In genomic region chr14:49447725-49448124, GRCh38 we compare ENCODE assay signal across 12 cellular contexts.
DNase-seq lines count a peak whose midpoint lies in the region.
"Had no signal": no experiment of that assay in that cellular context is flagged by ENCODE, and none has a peak within 500 bp of the region (broad histone marks: within the 10 kb centered on the region; RNA-seq: fewer than 3 reads in every experiment).

No MANE protein-coding gene starts in this region.

- H3K4me3 Mint-ChIP-seq in activated CD4-positive, alpha-beta memory T cell treated with anti-CD3 and anti-CD28 coated beads, Interleukin-2, amount 10 ng/mL, durations not matched to agents 7 days and 5 days, result no peak overlapping the region
- H3K4me3 Mint-ChIP-seq: CD4-positive, alpha-beta T cell; H9 had no signal

- no peak overlapping the region for H3K4me3 ChIP-seq in BLaER1 treated with 17β-estradiol and CSF1 and Interleukin-3, amounts not matched to agents 10 nM and 100 nM

- no peak overlapping the region for H3K9ac ChIP-seq in BLaER1 treated with 17β-estradiol and CSF1 and Interleukin-3, amounts not matched to agents 10 nM and 100 nM

- H3K27me3 ChIP-seq in BLaER1 treated with 17β-estradiol and CSF1 and Interleukin-3, amounts not matched to agents 10 nM and 100 nM, result no peaks in the 10 kb centered on the region

- H3K9me3 Mint-ChIP-seq in activated CD4-positive, alpha-beta memory T cell treated with anti-CD3 and anti-CD28 coated beads, Interleukin-2, amount 10 ng/mL, durations not matched to agents 7 days and 5 days, result peaks cover 2% of the 10 kb centered on the region

- peaks cover 6 to 18% (median 11%) of the 10 kb centered on the region in 10 experiments; a peak in 17 of 20 replicates for H3K4me1 ChIP-seq in BLaER1 treated with 17β-estradiol and CSF1 and Interleukin-3, amounts not matched to agents 10 nM and 100 nM
- H3K4me1 ChIP-seq: BE2C had no signal

- H3K36me3 ChIP-seq in BLaER1 treated with 17β-estradiol and CSF1 and Interleukin-3, amounts not matched to agents 10 nM and 100 nM, result no peaks in the 10 kb centered on the region
- H3K36me3 ChIP-seq: BE2C had no signal

- peak overlapping the region; percentile 5 to 52 (median 31); a peak in 17 of 22 replicates for H3K4me2 ChIP-seq in BLaER1 treated with 17β-estradiol and CSF1 and Interleukin-3, amounts not matched to agents 10 nM and 100 nM

- POLR2A ChIA-PET in activated CD4-positive, alpha-beta memory T cell treated with anti-CD3 and anti-CD28 coated beads, Interleukin-2, amount 10 ng/mL, durations not matched to agents 7 days and 5 days (lab: Charles Lee), result no interaction called here

- H4K20me1 ChIP-seq in BLaER1 treated with 17β-estradiol and CSF1 and Interleukin-3, amounts not matched to agents 10 nM and 100 nM, result no peaks in the 10 kb centered on the region

- no peaks in the 10 kb centered on the region for H3K36me3 Mint-ChIP-seq in activated CD4-positive, alpha-beta memory T cell treated with anti-CD3 and anti-CD28 coated beads, Interleukin-2, amount 10 ng/mL, durations not matched to agents 7 days and 5 days (ENCODE audit: low read depth)

- H3K27ac Mint-ChIP-seq in activated CD4-positive, alpha-beta memory T cell treated with anti-CD3 and anti-CD28 coated beads, Interleukin-2, amount 10 ng/mL, durations not matched to agents 7 days and 5 days, result no peak overlapping the region
- H3K27ac Mint-ChIP-seq: CD4-positive, alpha-beta T cell had no signal

- CTCF ChIA-PET in activated CD4-positive, alpha-beta memory T cell treated with anti-CD3 and anti-CD28 coated beads, Interleukin-2, amount 10 ng/mL, durations not matched to agents 7 days and 5 days (lab: Charles Lee), result interaction anchor here (1.3 to 3.7 kb wide), 2 partner anchors 13 to 52 kb away, joined by 3 to 15 read pairs; no protein-coding TSS in a partner anchor

- H3K4me1 Mint-ChIP-seq in activated CD4-positive, alpha-beta memory T cell treated with anti-CD3 and anti-CD28 coated beads, Interleukin-2, amount 10 ng/mL, durations not matched to agents 7 days and 5 days, result no peaks in the 10 kb centered on the region

- DNase-seq in astrocyte of the hippocampus (ENCODE audit: low read depth, low spot score) (peak; percentile 14), medulla oblongata (ENCODE audit: extremely low spot score) (peak; percentile 6), renal cortical epithelial cell (ENCODE audit: low read depth) (peak; percentile 12), NCI-H1417 (lab: John Stamatoyannopoulos, UW) (no peak), AG08395 (ENCODE audit: low spot score) (no peak)
- DNase-seq in activated CD4-positive, alpha-beta memory T cell treated with anti-CD3 and anti-CD28 coated beads, Interleukin-2, amount 10 ng/mL, durations not matched to agents 7 days and 5 days, result no peak
- DNase-seq: BE2C; Caco-2; CD4-positive, alpha-beta T cell; H9 had no signal

- peaks cover 13% of the 10 kb centered on the region for H3K27me3 Mint-ChIP-seq in activated CD4-positive, alpha-beta memory T cell treated with anti-CD3 and anti-CD28 coated beads, Interleukin-2, amount 10 ng/mL, durations not matched to agents 7 days and 5 days

- peaks cover 17 to 28% (median 21%) of the 10 kb centered on the region in 11 experiments for H3K9me3 ChIP-seq in BLaER1 treated with 17β-estradiol and CSF1 and Interleukin-3, amounts not matched to agents 10 nM and 100 nM (replicated peaks in 1 of 11)
- H3K9me3 ChIP-seq: BE2C, Caco-2 had no signal

- H3K27ac ChIP-seq in BLaER1 treated with 17β-estradiol and CSF1 and Interleukin-3, amounts not matched to agents 10 nM and 100 nM, result no peak overlapping the region
- H3K27ac ChIP-seq: C4-2B had no signal

Comparison
In these comparisons a context has a peak if more than half of its experiments do, and no peak if none do; other contexts are left out.
1. DNase-seq: peak in astrocyte of the hippocampus (single experiment), medulla oblongata (single experiment) and renal cortical epithelial cell (single experiment); none in NCI-H1417 (0 of 3), activated CD4-positive, alpha-beta memory T cell treated with anti-CD3 and anti-CD28 coated beads, Interleukin-2, amount 10 ng/mL, durations not matched to agents 7 days and 5 days (single experiment) and AG08395 (single experiment).